9 cellular contexts compared by ENCODE assay signal in the genomic region with DNA sequence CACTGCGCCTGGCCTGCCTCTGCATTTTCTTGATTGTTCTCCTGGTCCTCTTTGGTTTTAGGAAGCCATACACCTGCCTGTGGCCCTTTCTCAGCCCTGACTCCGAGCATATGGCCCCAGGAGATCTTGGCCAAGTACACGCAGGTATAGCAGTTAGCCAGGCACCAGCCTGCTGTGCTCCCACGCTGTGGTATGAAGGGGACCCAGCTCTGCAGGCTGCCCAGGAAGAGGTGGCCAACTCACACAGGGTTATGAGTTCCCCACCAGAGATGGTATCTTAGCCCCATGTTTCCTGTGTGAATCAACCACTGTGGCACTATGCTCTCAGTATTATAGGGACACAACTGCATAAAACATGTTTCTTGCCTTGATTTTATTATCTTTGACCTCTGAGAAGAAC. TPM values are rescaled to one million over a fixed set of nuclear protein-coding genes. Genes with fewer than 3 reads are reported as not detected.
DNase-seq lines count a peak whose midpoint lies in the region; ATAC-seq lines count a peak whose summit lies in the region.
"Had no signal": no experiment of that assay in that cellular context is flagged by ENCODE, and none has a peak within 500 bp of the region (broad histone marks: within the 10 kb centered on the region; RNA-seq: fewer than 3 reads in every experiment).

No MANE protein-coding gene starts in this region.

- H3K27ac Mint-ChIP-seq in activated CD4-positive, alpha-beta T cell treated with anti-CD3 and anti-CD28 coated beads, Interleukin-2, amount 10 ng/mL, durations not matched to agents 24 days and 14 days, result peak overlapping the region; percentile 84
- H3K27ac Mint-ChIP-seq in activated naive CD8-positive, alpha-beta T cell treated with anti-CD3 and anti-CD28 coated beads, Interleukin-2, amount 10 ng/mL, durations not matched to agents 7 days and 5 days, result peak overlapping the region; percentile 94

- no peaks in the 10 kb centered on the region for H3K27me3 Mint-ChIP-seq in activated CD4-positive, alpha-beta T cell treated with anti-CD3 and anti-CD28 coated beads, Interleukin-2, amount 10 ng/mL, durations not matched to agents 24 days and 14 days
- H3K27me3 Mint-ChIP-seq in activated naive CD8-positive, alpha-beta T cell treated with anti-CD3 and anti-CD28 coated beads, Interleukin-2, amount 10 ng/mL, durations not matched to agents 7 days and 5 days, result no peaks in the 10 kb centered on the region

- peaks cover 44% of the 10 kb centered on the region for H3K36me3 Mint-ChIP-seq in activated CD4-positive, alpha-beta T cell treated with anti-CD3 and anti-CD28 coated beads, Interleukin-2, amount 10 ng/mL, durations not matched to agents 24 days and 14 days (ENCODE audit: low read depth)
- peaks cover 23% of the 10 kb centered on the region for H3K36me3 Mint-ChIP-seq in activated naive CD8-positive, alpha-beta T cell treated with anti-CD3 and anti-CD28 coated beads, Interleukin-2, amount 10 ng/mL, durations not matched to agents 7 days and 5 days

- intact Hi-C loops in activated CD4-positive, alpha-beta T cell treated with anti-CD3 and anti-CD28 coated beads, Interleukin-2, amount 10 ng/mL, durations not matched to agents 24 days and 14 days (cut with micrococcal nuclease), result loop anchor here (1.0 kb wide), 1 partner anchor 16 kb away; no protein-coding TSS in a partner anchor

- POLR2A ChIA-PET in activated naive CD8-positive, alpha-beta T cell treated with anti-CD3 and anti-CD28 coated beads, Interleukin-2, amount 10 ng/mL, durations not matched to agents 7 days and 5 days (lab: Charles Lee), result interaction anchor here (0.7 to 2.1 kb wide), 5 partner anchors 15 to 911 kb away, joined by 3 to 9 read pairs (median 4); partner anchors contain the start of genes ATF4 and SGSM3

- DNase-seq in EH (ENCODE audit: low read depth) (peak; percentile 36), NCI-H2171 (lab: John Stamatoyannopoulos, UW) (no peak), NCI-H2107 treated with DMSO at 0.1 percent for 48 hours (lab: John Stamatoyannopoulos, UW; ENCODE audit: unreplicated experiment) (no peak)
- DNase-seq in activated CD4-positive, alpha-beta T cell treated with anti-CD3 and anti-CD28 coated beads, Interleukin-2, amount 10 ng/mL, durations not matched to agents 24 days and 14 days, result peak; percentile 80
- DNase-seq in activated naive CD8-positive, alpha-beta T cell treated with anti-CD3 and anti-CD28 coated beads, Interleukin-2, amount 10 ng/mL, durations not matched to agents 7 days and 5 days, result peak; percentile 59
- peak in 2 of 3 donors; percentile 7 to 18 for DNase-seq in stimulated activated CD4-positive, alpha-beta T cell treated with anti-CD3 and anti-CD28 coated beads, TNF-alpha, amount 100 ng/mL, for 1 hour (ENCODE audit: low read depth in 3 of 3, low spot score in 1 of 3)

- H3K4me3 Mint-ChIP-seq in activated CD4-positive, alpha-beta T cell treated with anti-CD3 and anti-CD28 coated beads, Interleukin-2, amount 10 ng/mL, durations not matched to agents 24 days and 14 days, result peak overlapping the region; percentile 69
- peak overlapping the region; percentile 76 for H3K4me3 Mint-ChIP-seq in activated naive CD8-positive, alpha-beta T cell treated with anti-CD3 and anti-CD28 coated beads, Interleukin-2, amount 10 ng/mL, durations not matched to agents 7 days and 5 days

- no peaks in the 10 kb centered on the region for H3K9me3 Mint-ChIP-seq in activated CD4-positive, alpha-beta T cell treated with anti-CD3 and anti-CD28 coated beads, Interleukin-2, amount 10 ng/mL, durations not matched to agents 24 days and 14 days
- no peaks in the 10 kb centered on the region for H3K9me3 Mint-ChIP-seq in activated naive CD8-positive, alpha-beta T cell treated with anti-CD3 and anti-CD28 coated beads, Interleukin-2, amount 10 ng/mL, durations not matched to agents 7 days and 5 days

- peak; percentile 88 for ATAC-seq in activated naive CD8-positive, alpha-beta T cell treated with anti-CD3 and anti-CD28 coated beads, Interleukin-2, amount 10 ng/mL, durations not matched to agents 7 days and 5 days (ENCODE audit: low read depth)
- ATAC-seq in HG03565 (IDR thresholded peaks at IDR 0.05; ENCODE audit: unreplicated experiment) (no peak), GM19023 (IDR thresholded peaks at IDR 0.05; ENCODE audit: unreplicated experiment) (no peak)
- ATAC-seq: K562 had no signal

- peaks cover 42% of the 10 kb centered on the region for H3K4me1 Mint-ChIP-seq in activated CD4-positive, alpha-beta T cell treated with anti-CD3 and anti-CD28 coated beads, Interleukin-2, amount 10 ng/mL, durations not matched to agents 24 days and 14 days
- peaks cover 58% of the 10 kb centered on the region for H3K4me1 Mint-ChIP-seq in activated naive CD8-positive, alpha-beta T cell treated with anti-CD3 and anti-CD28 coated beads, Interleukin-2, amount 10 ng/mL, durations not matched to agents 7 days and 5 days

RNA-seq across cellular contexts. Expression of gene SGSM3, which starts 31.1 kb away (rescaled TPM):
- 38.0 and 45.5 TPM in 2 replicates for total RNA-seq in activated CD4-positive, alpha-beta T cell treated with anti-CD3 and anti-CD28 coated beads, Interleukin-2, amount 10 ng/mL, durations not matched to agents 24 days and 14 days
- total RNA-seq in activated naive CD8-positive, alpha-beta T cell treated with anti-CD3 and anti-CD28 coated beads, Interleukin-2, amount 10 ng/mL, durations not matched to agents 7 days and 5 days, result 100 to 1,000 TPM; 101 to 115 TPM

RNA-seq across cellular contexts. Expression of gene ADSL, which starts 55.2 kb away (rescaled TPM):
- total RNA-seq in activated CD4-positive, alpha-beta T cell treated with anti-CD3 and anti-CD28 coated beads, Interleukin-2, amount 10 ng/mL, durations not matched to agents 24 days and 14 days, result 172 and 173 TPM in 2 replicates
- total RNA-seq in activated naive CD8-positive, alpha-beta T cell treated with anti-CD3 and anti-CD28 coated beads, Interleukin-2, amount 10 ng/mL, durations not matched to agents 7 days and 5 days, result 10 to 100 TPM; 83.6 to 93.9 TPM

Comparison
In these comparisons a context has a peak if more than half of its experiments do, and no peak if none do; other contexts are left out.
1. DNase-seq: peak in EH (single experiment), activated CD4-positive, alpha-beta T cell treated with anti-CD3 and anti-CD28 coated beads, Interleukin-2, amount 10 ng/mL, durations not matched to agents 24 days and 14 days (single experiment), activated naive CD8-positive, alpha-beta T cell treated with anti-CD3 and anti-CD28 coated beads, Interleukin-2, amount 10 ng/mL, durations not matched to agents 7 days and 5 days (single experiment) and stimulated activated CD4-positive, alpha-beta T cell treated with anti-CD3 and anti-CD28 coated beads, TNF-alpha, amount 100 ng/mL, for 1 hour (2 of 3); none in NCI-H2171 (single experiment) and NCI-H2107 treated with DMSO at 0.1 percent for 48 hours (single experiment).